Comparison of ENCODE assay signal across 30 cellular contexts in genomic region chr22:39630721-39631120, GRCh38.
"Had no signal": no experiment of that assay in that cellular context is flagged by ENCODE, and none has a peak within 500 bp of the region (broad histone marks: within the 10 kb centered on the region; RNA-seq: fewer than 3 reads in every experiment).

No MANE protein-coding gene starts in this region.

- ATAC-seq: activated CD4-positive, CD25-positive, alpha-beta regulatory T cell treated with anti-CD3 and anti-CD28 coated beads, Interleukin-2, amount 50 U/mL, for 24 hours; activated CD8-positive, alpha-beta T cell treated with anti-CD3 and anti-CD28 coated beads for 36 hours; activated naive CD4-positive, alpha-beta T cell treated with anti-CD3 and anti-CD28 coated beads, Interleukin-2, amount 50 U/mL, for 72 hours; heart left ventricle; T-cell had no signal

- H3K27ac ChIP-seq: ascending aorta, breast epithelium, cardiac muscle cell, colonic mucosa, epithelial cell of prostate, heart left ventricle, WERI-Rb-1 had no signal

- H3K9me3 ChIP-seq: ascending aorta, colonic mucosa had no signal

- H3K36me3 Mint-ChIP-seq: activated naive CD4-positive, alpha-beta T cell treated with anti-CD3 and anti-CD28 coated beads, Interleukin-2, amount 10 ng/mL, durations not matched to agents 7 days and 5 days; activated naive CD4-positive, alpha-beta T cell treated with anti-CD3 and anti-CD28 coated beads, Interleukin-2, amount 50 U/mL, for 72 hours; activated naive CD8-positive, alpha-beta T cell treated with anti-CD3 and anti-CD28 coated beads, Interleukin-2, amount 10 ng/mL, durations not matched to agents 7 days and 5 days; T-cell had no signal

- H3K36me3 ChIP-seq: ascending aorta, breast epithelium, cardiac muscle cell, colonic mucosa, heart left ventricle, WERI-Rb-1 had no signal

- H3K9me3 Mint-ChIP-seq: activated B cell treated with CpG ODN at 0.5 μM for 24 hours; activated CD8-positive, alpha-beta T cell treated with anti-CD3 and anti-CD28 coated beads for 36 hours; activated naive CD4-positive, alpha-beta T cell treated with anti-CD3 and anti-CD28 coated beads, Interleukin-2, amount 10 ng/mL, durations not matched to agents 7 days and 5 days; activated naive CD4-positive, alpha-beta T cell treated with anti-CD3 and anti-CD28 coated beads, Interleukin-2, amount 50 U/mL, for 72 hours; activated naive CD8-positive, alpha-beta T cell treated with anti-CD3 and anti-CD28 coated beads, Interleukin-2, amount 10 ng/mL, durations not matched to agents 7 days and 5 days; activated T-helper 1 cell treated with anti-CD3 and anti-CD28 coated beads, Interleukin-12 subunit alpha, Interleukin-12 subunit beta, Interleukin-2, Interleukin-4 antibody, amounts not matched to agents 30 ng/mL and 10 ng/mL and 1 ng/mL, durations not matched to agents 14 hours and 24 hours and 36 hours; T-cell; T-helper 1 cell treated with Interleukin-12 subunit alpha and Interleukin-12 subunit beta and Interleukin-4 antibody, amounts not matched to agents 30 μg/mL and 1 μg/mL, for 36 hours; T-helper 2 cell treated with Interferon-gamma antibody and Interleukin-4, amounts not matched to agents 5 μg/mL and 100 μg/mL, for 36 hours had no signal

- H3K4me3 Mint-ChIP-seq: activated B cell treated with CpG ODN at 0.5 μM for 24 hours; activated CD8-positive, alpha-beta T cell treated with anti-CD3 and anti-CD28 coated beads for 36 hours; activated naive CD4-positive, alpha-beta T cell treated with anti-CD3 and anti-CD28 coated beads, Interleukin-2, amount 10 ng/mL, durations not matched to agents 7 days and 5 days; activated naive CD8-positive, alpha-beta T cell treated with anti-CD3 and anti-CD28 coated beads, Interleukin-2, amount 10 ng/mL, durations not matched to agents 7 days and 5 days; activated T-helper 1 cell treated with anti-CD3 and anti-CD28 coated beads, Interleukin-12 subunit alpha, Interleukin-12 subunit beta, Interleukin-2, Interleukin-4 antibody, amounts not matched to agents 30 ng/mL and 10 ng/mL and 1 ng/mL, durations not matched to agents 14 hours and 24 hours and 36 hours; brain; T-cell; T-helper 1 cell treated with Interleukin-12 subunit alpha and Interleukin-12 subunit beta and Interleukin-4 antibody, amounts not matched to agents 30 μg/mL and 1 μg/mL, for 36 hours; T-helper 2 cell treated with Interferon-gamma antibody and Interleukin-4, amounts not matched to agents 5 μg/mL and 100 μg/mL, for 36 hours had no signal

- H3K4me1 Mint-ChIP-seq: activated B cell treated with CpG ODN at 0.5 μM for 24 hours had no signal

- DNase-seq: activated B cell treated with CpG ODN at 0.5 μM for 24 hours; activated CD4-positive, alpha-beta T cell treated with anti-CD3 and anti-CD28 coated beads for 48 hours; activated CD4-positive, alpha-beta T cell treated with anti-CD3 and anti-CD28 coated beads, Interleukin-2, amount 50 U/mL, for 1 hour; activated CD4-positive, alpha-beta T cell treated with anti-CD3 and anti-CD28 coated beads, Interleukin-2, amount 50 U/mL, for 48 hours; activated CD8-positive, alpha-beta memory T cell treated with anti-CD3 and anti-CD28 coated beads for 24 hours; activated CD8-positive, alpha-beta T cell treated with anti-CD3 and anti-CD28 coated beads for 36 hours; activated gamma-delta T cell; activated naive CD4-positive, alpha-beta T cell; activated naive CD4-positive, alpha-beta T cell treated with anti-CD3 and anti-CD28 coated beads, Interleukin-2, amount 10 ng/mL, durations not matched to agents 7 days and 5 days; activated naive CD8-positive, alpha-beta T cell treated with anti-CD3 and anti-CD28 coated beads, Interleukin-2, amount 10 ng/mL, durations not matched to agents 7 days and 5 days; activated T-cell treated with anti-CD3 and anti-CD28 coated beads, Interleukin-2, amount 50 U/mL, for 48 hours; central memory CD4-positive, alpha-beta T cell; cerebellar nuclear complex; colonic mucosa; effector CD8-positive, alpha-beta T cell; foreskin fibroblast; heart left ventricle; T-cell; T1000; WERI-Rb-1 had no signal

- H3K27ac Mint-ChIP-seq: activated B cell treated with CpG ODN at 0.5 μM for 24 hours; activated CD8-positive, alpha-beta T cell treated with anti-CD3 and anti-CD28 coated beads for 36 hours; activated naive CD4-positive, alpha-beta T cell treated with anti-CD3 and anti-CD28 coated beads, Interleukin-2, amount 50 U/mL, for 72 hours; activated naive CD8-positive, alpha-beta T cell treated with anti-CD3 and anti-CD28 coated beads, Interleukin-2, amount 10 ng/mL, durations not matched to agents 7 days and 5 days; activated T-helper 1 cell treated with anti-CD3 and anti-CD28 coated beads, Interleukin-12 subunit alpha, Interleukin-12 subunit beta, Interleukin-2, Interleukin-4 antibody, amounts not matched to agents 30 ng/mL and 10 ng/mL and 1 ng/mL, durations not matched to agents 14 hours and 24 hours and 36 hours; T-cell; T-helper 1 cell treated with Interleukin-12 subunit alpha and Interleukin-12 subunit beta and Interleukin-4 antibody, amounts not matched to agents 30 μg/mL and 1 μg/mL, for 36 hours had no signal

- H3K4me1 ChIP-seq: ascending aorta, breast epithelium, colonic mucosa, heart left ventricle had no signal

- H3K27me3 ChIP-seq: ascending aorta, cardiac muscle cell, colonic mucosa had no signal

- H3K4me3 ChIP-seq: ascending aorta, breast epithelium, cardiac muscle cell, colonic mucosa, heart left ventricle had no signal
